16 cellular contexts compared by ENCODE assay signal in the genomic region with DNA sequence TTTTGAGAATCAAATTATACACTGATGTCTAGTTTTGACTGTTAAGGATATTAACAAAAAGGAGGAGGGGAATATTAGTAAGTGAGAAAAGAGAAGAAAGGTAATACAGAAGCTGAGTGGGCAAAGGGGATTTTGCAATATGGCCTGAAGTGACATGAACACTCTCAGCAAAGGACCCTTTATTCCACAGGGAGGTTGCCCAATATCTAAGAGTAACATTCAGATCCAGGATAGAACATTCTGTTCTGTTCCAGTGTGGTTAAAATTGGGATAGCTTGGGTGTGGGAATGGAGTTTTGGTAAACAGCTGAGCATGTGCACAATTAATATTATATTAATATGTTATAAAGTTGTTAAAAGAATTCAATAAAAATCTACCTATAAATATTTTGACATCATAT.
"Had no signal": no experiment of that assay in that cellular context is flagged by ENCODE, and none has a peak within 500 bp of the region (broad histone marks: within the 10 kb centered on the region; RNA-seq: fewer than 3 reads in every experiment).

No MANE protein-coding gene starts in this region.

- H3K36me3 ChIP-seq: prostate gland had no signal

- H3K36me3 Mint-ChIP-seq: T-cell had no signal

- H3K27ac ChIP-seq: prostate gland, SK-N-MC, skin epidermis had no signal

- H3K4me1 ChIP-seq: prostate gland had no signal

- H3K9me3 Mint-ChIP-seq: activated naive CD4-positive, alpha-beta T cell treated with anti-CD3 and anti-CD28 coated beads for 36 hours; activated T-helper 2 cell treated with anti-CD3 and anti-CD28 coated beads, Interferon-gamma antibody, Interleukin-2, Interleukin-4, amounts not matched to agents 10 μg/mL and 5 μg/mL and 100 μg/mL, durations not matched to agents 14 hours and 24 hours and 36 hours; T-cell had no signal

- H3K9me3 ChIP-seq: prostate gland had no signal

- H3K4me3 ChIP-seq: prostate gland, SK-N-MC, skin epidermis had no signal

- H3K27ac Mint-ChIP-seq: activated naive CD4-positive, alpha-beta T cell treated with anti-CD3 and anti-CD28 coated beads for 36 hours; activated T-helper 2 cell treated with anti-CD3 and anti-CD28 coated beads, Interferon-gamma antibody, Interleukin-2, Interleukin-4, amounts not matched to agents 10 μg/mL and 5 μg/mL and 100 μg/mL, durations not matched to agents 14 hours and 24 hours and 36 hours; T-cell had no signal

- DNase-seq: activated CD4-positive, alpha-beta T cell treated with anti-CD3 and anti-CD28 coated beads, Interleukin-2, amount 50 U/mL, for 4 hours; activated naive CD4-positive, alpha-beta T cell treated with anti-CD3 and anti-CD28 coated beads for 36 hours; caudate nucleus; foreskin fibroblast; kidney glomerular epithelial cell; midbrain; stimulated activated CD4-positive, alpha-beta T cell treated with anti-CD3 and anti-CD28 coated beads, Interleukin-15, amount 100 ng/mL, for 24 hours; stimulated activated CD4-positive, alpha-beta T cell treated with anti-CD3 and anti-CD28 coated beads, Interleukin-4, amount 100 ng/mL, for 1 hour; stimulated activated naive CD4-positive, alpha-beta T cell treated with Interleukin-2 at 50 U/mL for 16 hours; T-cell; T-helper 9 cell had no signal

- H3K4me1 Mint-ChIP-seq: T-cell had no signal

- H3K4me3 Mint-ChIP-seq: activated naive CD4-positive, alpha-beta T cell treated with anti-CD3 and anti-CD28 coated beads for 36 hours; T-cell had no signal

- ATAC-seq: activated CD4-positive, CD25-positive, alpha-beta regulatory T cell treated with anti-CD3 and anti-CD28 coated beads, Interleukin-2, amount 50 U/mL, for 24 hours; T-cell had no signal
